Comparison of ENCODE assay signal across 26 cellular contexts in genomic region chr11:5767056-5767455, GRCh38. TPM values are rescaled to one million over a fixed set of nuclear protein-coding genes. Genes with fewer than 3 reads are reported as not detected.
"Had no signal": no experiment of that assay in that cellular context is flagged by ENCODE, and none has a peak within 500 bp of the region (broad histone marks: within the 10 kb centered on the region; RNA-seq: fewer than 3 reads in every experiment).

No MANE protein-coding gene starts in this region.

- H3K4me1 Mint-ChIP-seq: natural killer cell; neural crest cell; stimulated activated effector memory CD8-positive, alpha-beta T cell treated with anti-CD3 and anti-CD28 coated beads, Interleukin-12 subunit alpha, Interleukin-12 subunit beta, amount 100 ng/mL, for 72 hours had no signal

- H3K9me3 ChIP-seq: esophagus squamous epithelium, right atrium auricular region, tibial artery, upper lobe of right lung had no signal

- ATAC-seq: effector memory CD8-positive, alpha-beta T cell; foreskin keratinocyte; natural killer cell; stimulated activated effector memory CD8-positive, alpha-beta T cell treated with anti-CD3 and anti-CD28 coated beads, Interleukin-12 subunit alpha, Interleukin-12 subunit beta, amount 100 ng/mL, for 72 hours; upper lobe of right lung had no signal

- DNase-seq: cerebellar nuclear complex; effector memory CD8-positive, alpha-beta T cell; esophagus squamous epithelium; kidney glomerular epithelial cell; mesendoderm; natural killer cell; posterior cingulate gyrus; stimulated activated CD4-positive, alpha-beta T cell treated with anti-CD3 and anti-CD28 coated beads, Interleukin-2, amount 100 ng/mL, for 48 hours; tibial artery; upper lobe of right lung had no signal

- H3K4me1 ChIP-seq: esophagus squamous epithelium, foreskin keratinocyte, right atrium auricular region, tibial artery, upper lobe of right lung had no signal

- H3K4me3 ChIP-seq: esophagus squamous epithelium, right atrium auricular region, smooth muscle cell, tibial artery, upper lobe of right lung had no signal

- H3K4me3 Mint-ChIP-seq: dendritic cell treated with granulocyte-macrophage colony-stimulating factor and Interleukin-4, amounts not matched to agents 40 ng/mL and 50 ng/mL, for 4 days; effector memory CD8-positive, alpha-beta T cell; natural killer cell; neural crest cell; stimulated activated effector memory CD8-positive, alpha-beta T cell treated with anti-CD3 and anti-CD28 coated beads, Interleukin-12 subunit alpha, Interleukin-12 subunit beta, amount 100 ng/mL, for 72 hours; stimulated activated naive CD8-positive, alpha-beta T cell treated with anti-CD3 and anti-CD28 coated beads, Interleukin-15, Interleukin-2, amounts not matched to agents 100 ng/mL and 50 ng/mL, for 24 hours had no signal

- H3K9me3 Mint-ChIP-seq: dendritic cell treated with granulocyte-macrophage colony-stimulating factor and Interleukin-4, amounts not matched to agents 40 ng/mL and 50 ng/mL, for 4 days; effector memory CD8-positive, alpha-beta T cell; natural killer cell; neural crest cell; stimulated activated effector memory CD8-positive, alpha-beta T cell treated with anti-CD3 and anti-CD28 coated beads, Interleukin-12 subunit alpha, Interleukin-12 subunit beta, amount 100 ng/mL, for 72 hours; stimulated activated naive CD8-positive, alpha-beta T cell treated with anti-CD3 and anti-CD28 coated beads, Interleukin-15, Interleukin-2, amounts not matched to agents 100 ng/mL and 50 ng/mL, for 24 hours had no signal

- H3K27ac Mint-ChIP-seq: dendritic cell treated with granulocyte-macrophage colony-stimulating factor and Interleukin-4, amounts not matched to agents 40 ng/mL and 50 ng/mL, for 4 days; effector memory CD8-positive, alpha-beta T cell; natural killer cell; stimulated activated effector memory CD8-positive, alpha-beta T cell treated with anti-CD3 and anti-CD28 coated beads, Interleukin-12 subunit alpha, Interleukin-12 subunit beta, amount 100 ng/mL, for 72 hours; stimulated activated naive CD8-positive, alpha-beta T cell treated with anti-CD3 and anti-CD28 coated beads, Interleukin-15, Interleukin-2, amounts not matched to agents 100 ng/mL and 50 ng/mL, for 24 hours had no signal

- H3K27me3 ChIP-seq: esophagus squamous epithelium, foreskin keratinocyte, right atrium auricular region, tibial artery, upper lobe of right lung had no signal

- H3K36me3 ChIP-seq: esophagus squamous epithelium, right atrium auricular region, tibial artery, upper lobe of right lung had no signal

- H3K27me3 Mint-ChIP-seq: dendritic cell treated with granulocyte-macrophage colony-stimulating factor and Interleukin-4, amounts not matched to agents 40 ng/mL and 50 ng/mL, for 4 days; effector memory CD8-positive, alpha-beta T cell; stimulated activated naive CD8-positive, alpha-beta T cell treated with anti-CD3 and anti-CD28 coated beads, Interleukin-15, Interleukin-2, amounts not matched to agents 100 ng/mL and 50 ng/mL, for 24 hours had no signal

- FAIRE-seq: colon, islet of Langerhans had no signal

- H3K36me3 Mint-ChIP-seq: natural killer cell; stimulated activated effector memory CD8-positive, alpha-beta T cell treated with anti-CD3 and anti-CD28 coated beads, Interleukin-12 subunit alpha, Interleukin-12 subunit beta, amount 100 ng/mL, for 72 hours had no signal

- H3K27ac ChIP-seq: esophagus squamous epithelium, foreskin keratinocyte, right atrium auricular region, tibial artery, upper lobe of right lung had no signal

- H3K4me2 ChIP-seq: smooth muscle cell had no signal

RNA-seq across cellular contexts. Expression of gene OR52N4, which starts 13.0 kb away (rescaled TPM):
- total RNA-seq: epithelial cell of proximal tubule, esophagus squamous epithelium, foreskin keratinocyte, lung microvascular endothelial cell, neural crest cell, osteocyte, pulmonary artery endothelial cell, right atrium auricular region had no signal
- polyA plus RNA-seq: foreskin keratinocyte, liver, smooth muscle cell had no signal

RNA-seq across cellular contexts. Expression of gene OR52N5, which starts 16.1 kb away (rescaled TPM):
- total RNA-seq: epithelial cell of proximal tubule, esophagus squamous epithelium, foreskin keratinocyte, lung microvascular endothelial cell, mononuclear cell, natural killer cell, neural crest cell, osteocyte, pulmonary artery endothelial cell, right atrium auricular region, smooth muscle cell, upper lobe of right lung had no signal
- polyA plus RNA-seq: foreskin keratinocyte, liver, smooth muscle cell had no signal

RNA-seq across cellular contexts. Expression of gene OR52N1, which starts 24.0 kb away (rescaled TPM):
- total RNA-seq: epithelial cell of proximal tubule, esophagus squamous epithelium, foreskin keratinocyte, lung microvascular endothelial cell, mononuclear cell, natural killer cell, neural crest cell, osteocyte, pulmonary artery endothelial cell, right atrium auricular region, smooth muscle cell, temporal lobe, upper lobe of right lung had no signal
- polyA plus RNA-seq: foreskin keratinocyte, liver, smooth muscle cell had no signal

RNA-seq across cellular contexts. Expression of gene OR56B1, which starts 30.8 kb away (rescaled TPM):
- total RNA-seq: epithelial cell of proximal tubule, esophagus squamous epithelium, foreskin keratinocyte, liver, lung microvascular endothelial cell, neural crest cell, osteocyte, pulmonary artery endothelial cell, right atrium auricular region, smooth muscle cell, temporal lobe had no signal
- polyA plus RNA-seq: foreskin keratinocyte, liver, smooth muscle cell had no signal

RNA-seq across cellular contexts. Expression of gene OR52N2, which starts 41.7 kb away (rescaled TPM):
- total RNA-seq: epithelial cell of proximal tubule, esophagus squamous epithelium, foreskin keratinocyte, liver, lung microvascular endothelial cell, mononuclear cell, natural killer cell, neural crest cell, osteocyte, pulmonary artery endothelial cell, right atrium auricular region, smooth muscle cell, temporal lobe, upper lobe of right lung had no signal
- polyA plus RNA-seq: foreskin keratinocyte, liver, smooth muscle cell had no signal
